In genomic region chr7:131002600-131002999, GRCh38 we compare ENCODE assay signal across 26 cellular contexts.
"Had no signal": no experiment of that assay in that cellular context is flagged by ENCODE, and none has a peak within 500 bp of the region (broad histone marks: within the 10 kb centered on the region; RNA-seq: fewer than 3 reads in every experiment).

No MANE protein-coding gene starts in this region.

- H3K9me3 Mint-ChIP-seq: activated naive CD4-positive, alpha-beta T cell treated with anti-CD3 and anti-CD28 coated beads, Interleukin-2, amount 50 U/mL, for 24 hours had no signal

- H3K27me3 Mint-ChIP-seq: activated naive CD4-positive, alpha-beta T cell treated with anti-CD3 and anti-CD28 coated beads, Interleukin-2, amount 50 U/mL, for 24 hours; T-cell had no signal

- DNase-seq: activated CD4-positive, alpha-beta T cell treated with anti-CD3 and anti-CD28 coated beads, Interleukin-2, amount 50 U/mL, for 1 hour; activated CD4-positive, CD25-positive, alpha-beta regulatory T cell; activated effector memory CD4-positive, alpha-beta T cell treated with Interleukin-2 at 50 U/mL for 16 hours; activated naive CD4-positive, alpha-beta T cell; amygdala; brain microvascular endothelial cell; MG63; MV-4-11; NCI-H1092 treated with DMSO at 0.1 percent for 48 hours; NCI-H1417 treated with DMSO at 0.1 percent for 48 hours; NCI-H1694 treated with DMSO at 0.1 percent for 48 hours; NCI-H2029 treated with DMSO at 0.1 percent for 48 hours; NCI-H345; NCI-H510A; NCI-H526 treated with DMSO at 0.1 percent for 48 hours; NCI-H82; RPMI8226; T-cell had no signal

- H3K4me3 ChIP-seq: cardiac muscle cell, MG63, SK-N-MC had no signal

- H3K27ac Mint-ChIP-seq: activated CD8-positive, alpha-beta T cell treated with anti-CD3 and anti-CD28 coated beads, Interleukin-2, amount 10 ng/mL, durations not matched to agents 7 days and 5 days; activated naive CD4-positive, alpha-beta T cell treated with anti-CD3 and anti-CD28 coated beads, Interleukin-2, amount 50 U/mL, for 24 hours; T-cell had no signal

- H3K4me3 Mint-ChIP-seq: activated CD8-positive, alpha-beta T cell treated with anti-CD3 and anti-CD28 coated beads, Interleukin-2, amount 10 ng/mL, durations not matched to agents 7 days and 5 days; activated naive CD4-positive, alpha-beta T cell treated with anti-CD3 and anti-CD28 coated beads, Interleukin-2, amount 50 U/mL, for 24 hours; T-cell had no signal

- ATAC-seq: activated CD8-positive, alpha-beta T cell treated with anti-CD3 and anti-CD28 coated beads, Interleukin-2, amount 10 ng/mL, durations not matched to agents 7 days and 5 days; Panc1; Right ventricle myocardium inferior; T-cell had no signal

- H3K27me3 ChIP-seq: brain microvascular endothelial cell, cardiac muscle cell, MG63 had no signal

- FAIRE-seq: astrocyte had no signal

- H3K36me3 ChIP-seq: brain microvascular endothelial cell, cardiac muscle cell, MG63 had no signal

- H3K9me3 ChIP-seq: MG63 had no signal

- H3K27ac ChIP-seq: brain microvascular endothelial cell, cardiac muscle cell, SK-N-MC, VCaP had no signal
